In the genomic region with DNA sequence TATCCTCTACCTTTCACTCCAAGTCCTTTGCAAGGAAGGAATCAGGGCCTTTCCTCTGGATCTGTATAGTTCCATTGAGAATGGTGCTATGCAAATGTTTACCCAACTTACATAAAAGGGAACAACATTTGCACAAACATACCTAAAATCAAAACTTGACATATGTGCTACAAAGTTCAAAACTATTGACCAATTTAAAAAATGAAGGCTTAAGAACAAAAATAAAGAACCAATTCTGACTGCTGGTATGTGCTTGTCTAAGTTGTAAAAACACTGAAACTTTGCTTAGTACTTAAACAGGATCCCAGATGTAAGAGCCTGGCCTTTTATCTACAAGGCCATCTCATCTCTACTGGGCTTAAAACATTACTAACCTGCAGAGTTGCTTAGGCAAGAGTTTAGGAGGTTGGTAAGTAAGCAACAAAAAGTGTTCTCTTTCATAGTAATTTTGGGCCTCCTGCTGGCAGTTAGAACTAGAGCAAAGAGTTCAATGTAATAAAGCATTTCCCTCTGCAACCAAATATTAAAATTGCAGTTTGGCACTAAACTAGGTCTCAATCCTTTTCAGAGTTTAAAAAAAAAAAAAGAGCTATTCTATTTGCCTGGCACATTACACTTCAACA, we compare ENCODE assay signal across 8 cellular contexts. TPM values are rescaled to one million over a fixed set of nuclear protein-coding genes. Genes with fewer than 3 reads are reported as not detected.
A peak's percentile ranks its signal among the peaks of the same experiment; 100 is the strongest.
DNase-seq lines count a peak whose midpoint lies in the region; ATAC-seq and TF ChIP-seq lines count a peak whose summit lies in the region.

No MANE protein-coding gene starts in this region.

- DNase-seq in GM10248 (ENCODE audit: extremely low spot score) (no peak), NOMO-1 (lab: John Stamatoyannopoulos, UW; ENCODE audit: unreplicated experiment in 2 of 2) (peak; percentile 46 to 67), choroid plexus epithelial cell (ENCODE audit: low read depth) (peak; percentile 87), non-pigmented ciliary epithelial cell (ENCODE audit: low read depth) (peak; percentile 38), Peyer's patch (no peak), glutamatergic neuron (no peak)
- DNase-seq in stimulated activated naive CD8-positive, alpha-beta T cell treated with anti-CD3 and anti-CD28 coated beads, Interleukin-15, Interleukin-2, amounts not matched to agents 100 U/mL and 50 U/mL, for 24 hours: no peak

- H3K4me1 Mint-ChIP-seq in glutamatergic neuron (ENCODE audit: low read depth, unreplicated experiment): peaks cover 13% of the 10 kb centered on the region

- H3K36me3 ChIP-seq in ACC112 (ENCODE audit: insufficient read depth, low read length) (no peaks in the 10 kb centered on the region), Peyer's patch (no peaks in the 10 kb centered on the region)

- H3K79me2 ChIP-seq in ACC112 (ENCODE audit: control insufficient read depth, insufficient read depth, low read length, unreplicated experiment): peaks cover 62% of the 10 kb centered on the region

- no peak for TF ChIP-seq POLR2A in Peyer's patch (IDR thresholded peaks at IDR 0.05)

- H3K4me3 Mint-ChIP-seq in glutamatergic neuron (ENCODE audit: unreplicated experiment): no peak overlapping the region

- no peak overlapping the region for H3K27ac Mint-ChIP-seq in glutamatergic neuron (ENCODE audit: unreplicated experiment)

- peaks cover 5% of the 10 kb centered on the region for H3K9me3 Mint-ChIP-seq in glutamatergic neuron (ENCODE audit: unreplicated experiment)

- peak; percentile 30 for TF ChIP-seq CTCF in GM10248 (IDR thresholded peaks at IDR 0.05; ENCODE audit: control extremely low read depth, extremely low read depth, low read depth, missing control alignments)
- peak; percentile 58 for TF ChIP-seq CTCF in choroid plexus epithelial cell (conservative IDR thresholded peaks at IDR 0.05; ENCODE audit: low read depth, low read length)
- TF ChIP-seq CTCF in Peyer's patch (IDR thresholded peaks at IDR 0.05): peak in 2 of 6 experiments; percentile 9 to 16
- TF ChIP-seq CTCF in glutamatergic neuron (IDR thresholded peaks at IDR 0.05; ENCODE audit: partially characterized antibody, unreplicated experiment): no peak

- H3K4me1 ChIP-seq in ACC112 (ENCODE audit: control insufficient read depth, insufficient read depth, low read length, unreplicated experiment) (peaks cover 30% of the 10 kb centered on the region), Peyer's patch (peaks cover 0 to 43% (median 2%) of the 10 kb centered on the region in 4 donors)

- CTCF ChIA-PET in GM10248 (lab: Yijun Ruan, JAX): interaction anchor here (1.1 to 2.1 kb wide), 3 partner anchors 10 to 34 kb away, joined by 3 to 4 read pairs (median 3); no protein-coding TSS in a partner anchor

- H3K36me3 Mint-ChIP-seq in glutamatergic neuron (ENCODE audit: unreplicated experiment): peaks cover 4% of the 10 kb centered on the region

- H3K27me3 ChIP-seq in ACC112 (ENCODE audit: insufficient read depth, low read length) (no peaks in the 10 kb centered on the region), Peyer's patch (no peaks in the 10 kb centered on the region)

- ATAC-seq in stimulated activated naive CD8-positive, alpha-beta T cell treated with anti-CD3 and anti-CD28 coated beads, Interleukin-15, Interleukin-2, amounts not matched to agents 100 U/mL and 50 U/mL, for 24 hours: no peak

- no peak overlapping the region for H2AFZ ChIP-seq in ACC112 (ENCODE audit: low read length, unreplicated experiment)

- peak overlapping the region; percentile 90 for H3K4me3 ChIP-seq in ACC112 (ENCODE audit: low read depth, low read length)
- H3K4me3 ChIP-seq in choroid plexus epithelial cell (ENCODE audit: low read depth, low read length): no peak overlapping the region
- no peak overlapping the region for H3K4me3 ChIP-seq in Peyer's patch

- no peaks in the 10 kb centered on the region for H3K9me3 ChIP-seq in Peyer's patch

- peaks cover 4% of the 10 kb centered on the region for H3K27me3 Mint-ChIP-seq in glutamatergic neuron (ENCODE audit: unreplicated experiment)

- POLR2A ChIA-PET in GM10248 (lab: Yijun Ruan, JAX): interaction anchor here (0.6 kb wide), 2 partner anchors 169 to 1881 kb away, joined by 3 to 4 read pairs; no protein-coding TSS in a partner anchor

- H3K27ac ChIP-seq in ACC112 (ENCODE audit: low read depth, low read length) (peak overlapping the region; percentile 64), Peyer's patch (peak overlapping the region in 1 of 4 donors; percentile 99)

RNA-seq across cellular contexts. Expression of gene SCMH1, which starts 2.0 kb away (rescaled TPM):
- 100 to 1,000 TPM in 1 of 4 donors, 10 to 100 TPM in 3; 27.1 to 116 (median 52.9) TPM for total RNA-seq in Peyer's patch
- 17.8 TPM for total RNA-seq in glutamatergic neuron (ENCODE audit: unreplicated experiment)

Comparison
In these comparisons a context has a peak if more than half of its experiments do, and no peak if none do; other contexts are left out.
1. DNase-seq: peak in NOMO-1 (2 of 2), choroid plexus epithelial cell (single experiment) and non-pigmented ciliary epithelial cell (single experiment); none in GM10248 (single experiment), Peyer's patch (0 of 3), glutamatergic neuron (single experiment) and stimulated activated naive CD8-positive, alpha-beta T cell treated with anti-CD3 and anti-CD28 coated beads, Interleukin-15, Interleukin-2, amounts not matched to agents 100 U/mL and 50 U/mL, for 24 hours (single experiment).